In the genomic region with DNA sequence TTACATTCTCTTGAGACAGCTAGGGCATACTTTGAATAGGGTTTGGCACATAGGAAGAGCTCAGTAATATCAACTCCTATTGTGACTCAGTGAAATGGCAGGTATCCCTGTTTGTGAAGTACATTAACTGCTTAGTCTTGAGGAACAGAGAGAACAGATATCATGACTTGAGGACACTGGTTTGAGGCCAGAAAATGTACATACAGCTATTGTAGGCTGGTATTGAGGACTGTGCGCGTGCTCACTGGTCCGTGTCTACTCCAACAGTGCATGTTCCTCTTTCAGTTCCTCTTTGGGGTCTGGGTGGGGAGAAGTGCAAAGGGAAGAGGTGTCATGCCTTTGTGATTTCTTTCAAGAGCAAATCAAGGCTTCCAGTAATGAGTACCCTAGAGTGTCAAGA, we compare ENCODE assay signal across 8 cellular contexts. TPM values are rescaled to one million over a fixed set of nuclear protein-coding genes. Genes with fewer than 3 reads are reported as not detected.
DNase-seq lines count a peak whose midpoint lies in the region; ATAC-seq and TF ChIP-seq lines count a peak whose summit lies in the region.

No MANE protein-coding gene starts in this region.

- no peaks in the 10 kb centered on the region for H3K79me2 ChIP-seq in OCI-LY7 (ENCODE audit: insufficient read depth, low read depth, low read length)

- no peaks in the 10 kb centered on the region for H4K20me1 ChIP-seq in OCI-LY7 (ENCODE audit: insufficient read depth, low read length)

- TF ChIP-seq CTCF in OCI-LY7 (conservative IDR thresholded peaks at IDR 0.05; ENCODE audit: low read length): no peak

- CTCF ChIA-PET in OCI-LY7 (lab: Charles Lee; ENCODE audit: unreplicated experiment): interaction anchor here (0.6 to 1.2 kb wide), 6 partner anchors 9 to 48 kb away, joined by 3 to 6 read pairs (median 4); a partner anchor contains a TSS

- peak overlapping the region; percentile 12 for H3K4me3 ChIP-seq in OCI-LY7 (ENCODE audit: low read depth, low read length, poor library complexity, severe bottlenecking)

- H3K4me1 ChIP-seq in OCI-LY7 (ENCODE audit: insufficient read depth, low read length, poor library complexity, severe bottlenecking): peaks cover 46% of the 10 kb centered on the region

- H3K9me3 Mint-ChIP-seq in activated T-cell treated with anti-CD3 and anti-CD28 coated beads, Interleukin-2, amount 50 U/mL, for 24 hours: no peaks in the 10 kb centered on the region

- no peak overlapping the region for H3K27ac Mint-ChIP-seq in activated T-cell treated with anti-CD3 and anti-CD28 coated beads, Interleukin-2, amount 50 U/mL, for 24 hours

- H3K9me3 ChIP-seq in OCI-LY7 (ENCODE audit: low read length): peaks cover 6% of the 10 kb centered on the region

- no peaks in the 10 kb centered on the region; the same call in 1 of the 2 replicates for H3K36me3 ChIP-seq in OCI-LY7 (ENCODE audit: insufficient read depth, low read length)

- H3K4me1 Mint-ChIP-seq in activated T-cell treated with anti-CD3 and anti-CD28 coated beads, Interleukin-2, amount 50 U/mL, for 24 hours (ENCODE audit: low read depth): no peaks in the 10 kb centered on the region

- H3K27me3 Mint-ChIP-seq in activated T-cell treated with anti-CD3 and anti-CD28 coated beads, Interleukin-2, amount 50 U/mL, for 24 hours: peaks cover 12% of the 10 kb centered on the region

- ATAC-seq in GM18861 (IDR thresholded peaks at IDR 0.05; ENCODE audit: unreplicated experiment) (peak; percentile 81), HG02852 (IDR thresholded peaks at IDR 0.05; ENCODE audit: unreplicated experiment) (peak; percentile 80)

- H3K4me2 ChIP-seq in OCI-LY7 (ENCODE audit: low read length): peak overlapping the region; percentile 58

- DNase-seq in OCI-LY7 (ENCODE audit: low spot score) (peak; percentile 94), midbrain (lab: John Stamatoyannopoulos, UW) (peak; percentile 5), NCI-H2196 treated with DMSO at 0.1 percent for 48 hours (lab: John Stamatoyannopoulos, UW; ENCODE audit: unreplicated experiment) (no peak), amniotic stem cell (lab: John Stamatoyannopoulos, UW) (no peak)
- no peak for DNase-seq in activated T-cell treated with anti-CD3 and anti-CD28 coated beads, Interleukin-2, amount 50 U/mL, for 24 hours
- DNase-seq in stimulated activated CD4-positive, alpha-beta T cell treated with anti-CD3 and anti-CD28 coated beads, Interleukin-4, amount 100 ng/mL, for 24 hours: no peak

- POLR2A ChIA-PET in OCI-LY7 (lab: Charles Lee): interaction anchor here (0.7 to 3.0 kb wide), 15 partner anchors 10 to 46 kb away, joined by 3 to 17 read pairs (median 6); a partner anchor contains a TSS

- H3K4me3 Mint-ChIP-seq in activated T-cell treated with anti-CD3 and anti-CD28 coated beads, Interleukin-2, amount 50 U/mL, for 24 hours: no peak overlapping the region

- H3K27ac ChIP-seq in OCI-LY7 (ENCODE audit: low read depth, low read length, poor library complexity, severe bottlenecking): peak overlapping the region; percentile 47

- intact Hi-C loops in OCI-LY7 (cut with micrococcal nuclease; ENCODE audit: unreplicated experiment): loop anchor here (1.0 to 5.0 kb wide), 3 partner anchors 17 to 48 kb away; a partner anchor contains a TSS

- H2AFZ ChIP-seq in OCI-LY7 (ENCODE audit: low read length): no peak overlapping the region

- BruUV-seq in OCI-LY7 (replicated peaks; lab: Mats Ljungman, UMichigan): no TSS peak

- H3K9me2 ChIP-seq in OCI-LY7 (ENCODE audit: insufficient read depth, low read length): no peaks in the 10 kb centered on the region

- no peaks in the 10 kb centered on the region for H3K36me3 Mint-ChIP-seq in activated T-cell treated with anti-CD3 and anti-CD28 coated beads, Interleukin-2, amount 50 U/mL, for 24 hours (ENCODE audit: low read depth)

RNA-seq across cellular contexts. Expression of a gene that starts 34.6 kb away (rescaled TPM):
- 1.0 and 1.6 TPM in 2 replicates for total RNA-seq in OCI-LY7 (2014; rRNA removed; shearing (Covaris generic))
- total RNA-seq in OCI-LY7 (2022): 10.4 and 13.0 TPM in 2 replicates

Comparison
In these comparisons a context has a peak if more than half of its experiments do, and no peak if none do; other contexts are left out.
1. DNase-seq: peak in OCI-LY7 (single experiment) and midbrain (single experiment); none in NCI-H2196 treated with DMSO at 0.1 percent for 48 hours (single experiment), activated T-cell treated with anti-CD3 and anti-CD28 coated beads, Interleukin-2, amount 50 U/mL, for 24 hours (single experiment), stimulated activated CD4-positive, alpha-beta T cell treated with anti-CD3 and anti-CD28 coated beads, Interleukin-4, amount 100 ng/mL, for 24 hours (single experiment) and amniotic stem cell (single experiment).